8 cellular contexts compared by ENCODE assay signal in the genomic region with DNA sequence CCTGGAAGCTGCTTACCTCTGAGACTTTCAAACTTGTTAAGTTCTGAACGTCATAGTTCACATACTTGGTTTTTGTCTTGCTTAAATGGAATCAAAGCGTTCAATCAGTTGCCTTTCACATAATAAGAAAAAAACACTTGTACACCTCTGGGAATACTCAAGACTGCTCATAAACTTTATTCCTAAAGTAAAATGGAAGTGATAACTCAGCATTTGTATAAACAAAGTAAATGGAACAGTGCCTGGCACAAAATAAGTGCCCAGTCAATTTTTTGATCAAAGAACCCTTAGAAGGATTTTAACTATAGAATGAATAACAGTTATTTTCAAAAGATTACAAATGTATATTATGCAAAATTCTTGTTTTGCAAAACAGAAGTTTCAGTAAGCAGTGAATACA. TPM values are rescaled to one million over a fixed set of nuclear protein-coding genes. Genes with fewer than 3 reads are reported as not detected.
A peak's percentile ranks its signal among the peaks of the same experiment; 100 is the strongest.
DNase-seq lines count a peak whose midpoint lies in the region; ATAC-seq, FAIRE-seq and TF ChIP-seq lines count a peak whose summit lies in the region.

No MANE protein-coding gene starts in this region.

- H3K27ac Mint-ChIP-seq in Caco-2 (ENCODE audit: unreplicated experiment): peak overlapping the region; percentile 86

- ATAC-seq in pancreas: no peak
- ATAC-seq in HG03280 (IDR thresholded peaks at IDR 0.05; ENCODE audit: unreplicated experiment): no peak
- ATAC-seq in GM18907 (IDR thresholded peaks at IDR 0.05; ENCODE audit: unreplicated experiment): no peak

- H3K9me3 ChIP-seq in Caco-2 (no peaks in the 10 kb centered on the region), pancreas (no peaks in the 10 kb centered on the region)

- no peaks in the 10 kb centered on the region for H3K27me3 Mint-ChIP-seq in Caco-2 (ENCODE audit: insufficient read depth, unreplicated experiment)

- no peaks in the 10 kb centered on the region for H3K36me3 ChIP-seq in Caco-2 (ENCODE audit: control insufficient read depth, insufficient read depth, low read length)
- H3K36me3 ChIP-seq in pancreas: peaks cover 0 to 3% (median 0%) of the 10 kb centered on the region in 3 donors

- no peaks in the 10 kb centered on the region for H3K9me3 Mint-ChIP-seq in Caco-2 (ENCODE audit: unreplicated experiment)

- no peak for TF ChIP-seq CTCF in Caco-2 (IDR thresholded peaks at IDR 0.05; ENCODE audit: insufficient read depth in 1 of 2, low read depth in 1 of 2, low read length in 1 of 2, severe bottlenecking in 1 of 2, unreplicated experiment in 1 of 2)
- no peak for TF ChIP-seq CTCF in RWPE1 (conservative IDR thresholded peaks at IDR 0.05; ENCODE audit: low read depth)
- no peak for TF ChIP-seq CTCF in epithelial cell of proximal tubule (conservative IDR thresholded peaks at IDR 0.05; ENCODE audit: low read depth, low read length)
- no peak for TF ChIP-seq CTCF in pancreas (IDR thresholded peaks at IDR 0.05)

- POLR2A ChIA-PET in Caco-2 (lab: Charles Lee) (interaction anchor here (1.0 kb wide), 1 partner anchor 238 kb away, joined by 3 read pairs; a partner anchor contains a TSS), RWPE1 (lab: Yijun Ruan, JAX; ENCODE audit: low non-redundant PET) (no interaction called here)

- no peak for FAIRE-seq in pancreas (lab: Jason Lieb, UNC)

- peak overlapping the region; percentile 99 for H3K27ac ChIP-seq in RWPE1
- peak overlapping the region; percentile 92 to 100 (median 97) for H3K27ac ChIP-seq in pancreas

- peaks cover 26% of the 10 kb centered on the region for H3K36me3 Mint-ChIP-seq in Caco-2 (ENCODE audit: insufficient read depth, unreplicated experiment)

- H3K27me3 ChIP-seq in Caco-2 (replicated peaks; ENCODE audit: control insufficient read depth, insufficient read depth, low read length) (no peaks in the 10 kb centered on the region), pancreas (no peaks in the 10 kb centered on the region)

- H3K4me3 ChIP-seq in Caco-2 (ENCODE audit: low read depth, low read length): peak overlapping the region; percentile 96
- H3K4me3 ChIP-seq in epithelial cell of proximal tubule (ENCODE audit: low read depth, low read length): peak overlapping the region; percentile 82
- H3K4me3 ChIP-seq in pancreas: peak overlapping the region; percentile 81 to 99 (median 90)

- BruUV-seq in Caco-2 (replicated peaks; lab: Mats Ljungman, UMichigan): TSS peak; percentile 52

- DNase-seq in Caco-2: no peak
- DNase-seq in RWPE1 (ENCODE audit: low spot score): no peak
- DNase-seq in epithelial cell of proximal tubule (ENCODE audit: low read depth): no peak
- no peak for DNase-seq in pancreas
- no peak for DNase-seq in SW480 (ENCODE audit: low spot score)
- DNase-seq in NCI-H1694 (lab: John Stamatoyannopoulos, UW): no peak

- peaks cover 12% of the 10 kb centered on the region for H3K4me1 ChIP-seq in Caco-2
- peaks cover 17 to 22% (median 22%) of the 10 kb centered on the region in 3 donors for H3K4me1 ChIP-seq in pancreas

- peaks cover 6% of the 10 kb centered on the region for H3K4me1 Mint-ChIP-seq in Caco-2 (ENCODE audit: low read depth, unreplicated experiment)

- H3K4me3 Mint-ChIP-seq in Caco-2 (ENCODE audit: unreplicated experiment): peak overlapping the region; percentile 80

- WGBS in pancreas, 2 donors: 0% methylated on average over 2 of the region's 2 CpGs

- CTCF ChIA-PET in Caco-2 (lab: Charles Lee) (no interaction called here), RWPE1 (lab: Yijun Ruan, JAX) (no interaction called here)

- intact Hi-C loops in Caco-2 (cut with micrococcal nuclease; ENCODE audit: unreplicated experiment): loop anchor here (5.0 kb wide), 1 partner anchor 239 kb away; a partner anchor contains a TSS
- intact Hi-C loops in pancreas (cut with DNase I): no loop called here

RNA-seq across cellular contexts. Expression of a gene that starts 1.3 kb away (rescaled TPM):
- total RNA-seq in Caco-2 (2022) (63.1 and 69.5 TPM in 2 replicates), epithelial cell of proximal tubule (46.0 and 48.8 TPM in 2 replicates), pancreas (10 to 100 TPM; 18.5 to 30.2 (median 21.6) TPM)
- 10 to 100 TPM; 16.0 to 21.8 TPM for polyA plus RNA-seq in pancreas

RNA-seq across cellular contexts. Expression of a gene that starts 14.2 kb away (rescaled TPM):
- total RNA-seq in Caco-2 (2022) (0.39 and 1.4 TPM in 2 replicates), epithelial cell of proximal tubule (3.3 and 5.5 TPM in 2 replicates), pancreas (under 1 TPM in 3 of 6 donors, not detected in 3; 0.12 to 0.60 (median 0.28) TPM)
- polyA plus RNA-seq in pancreas: 1 to 10 TPM in 1 of 2 donors, under 1 TPM in 1; 0.09 to 2.3 TPM
